6 cellular contexts compared by ENCODE assay signal in the genomic region with DNA sequence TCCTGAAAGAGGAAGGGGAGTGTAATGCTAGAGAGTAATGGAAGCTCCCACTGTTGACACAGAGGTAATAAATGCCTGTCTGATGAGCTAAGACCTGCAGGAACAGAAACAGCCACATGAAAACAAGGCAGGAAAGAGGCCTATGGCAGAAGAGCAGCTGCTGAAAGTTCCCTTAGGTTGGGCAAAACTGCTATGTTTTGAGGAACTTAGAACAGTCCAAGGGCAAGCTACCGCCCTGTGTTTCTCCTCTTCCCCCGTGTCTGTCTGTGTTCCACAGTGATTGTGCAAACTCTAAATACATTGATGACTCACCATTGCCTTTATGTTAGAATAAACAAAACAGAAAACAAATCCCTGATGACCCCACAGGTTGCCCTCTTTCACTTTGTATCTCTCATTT.
DNase-seq lines count a peak whose midpoint lies in the region; ATAC-seq and TF ChIP-seq lines count a peak whose summit lies in the region.
"Not testable (repeated sequence)": the region's sequence is repeated elsewhere in the genome, so short reads cannot be mapped to it uniquely, and the experiment has no call there.

No MANE protein-coding gene starts in this region.

- H3K4me1 ChIP-seq in upper lobe of right lung: not testable (repeated sequence)

- not testable (repeated sequence) for TF ChIP-seq CTCF in CD14-positive monocyte (IDR thresholded peaks at IDR 0.05); upper lobe of right lung (IDR thresholded peaks at IDR 0.05)

- intact Hi-C loops in CD14-positive monocyte (cut with micrococcal nuclease); Right ventricle myocardium inferior (cut with DNase I); left colon (cut with DNase I, micrococcal nuclease); upper lobe of right lung (cut with DNase I): not testable (repeated sequence)

- H3K4me3 ChIP-seq in upper lobe of right lung: not testable (repeated sequence)

- not testable (repeated sequence) for H3K36me3 Mint-ChIP-seq in CD14-positive monocyte; T-helper 17 cell (ENCODE audit: low read depth); naive B cell

- H3K9me3 Mint-ChIP-seq in CD14-positive monocyte, naive B cell: not testable (repeated sequence)

- DNase-seq in CD14-positive monocyte (ENCODE audit: low spot score); T-helper 17 cell; Right ventricle myocardium inferior (ENCODE audit: missing footprints); left colon; naive B cell; upper lobe of right lung: not testable (repeated sequence)

- ATAC-seq in T-helper 17 cell: peak; percentile 27
- ATAC-seq in Right ventricle myocardium inferior: peak; percentile 42
- peak; percentile 51 for ATAC-seq in left colon
- ATAC-seq in naive B cell (ENCODE audit: low read depth in 2 of 2): peak; percentile 27 to 28
- peak; percentile 74 for ATAC-seq in upper lobe of right lung

- H3K27ac ChIP-seq in upper lobe of right lung: not testable (repeated sequence)

- H3K27me3 Mint-ChIP-seq in CD14-positive monocyte (ENCODE audit: low read depth in 3 of 3); T-helper 17 cell; naive B cell: not testable (repeated sequence)

- H3K9me3 ChIP-seq in T-helper 17 cell (ENCODE audit: control insufficient read depth, low read length, poor library complexity, severe bottlenecking); upper lobe of right lung: not testable (repeated sequence)

- H3K4me1 Mint-ChIP-seq in CD14-positive monocyte, T-helper 17 cell, naive B cell: not testable (repeated sequence)

- H3K36me3 ChIP-seq in upper lobe of right lung: not testable (repeated sequence)

- not testable (repeated sequence) for H3K27me3 ChIP-seq in upper lobe of right lung

- peak overlapping the region in 4 of 7 donors; percentile 40 to 85 (median 68) for H3K27ac Mint-ChIP-seq in CD14-positive monocyte
- H3K27ac Mint-ChIP-seq in T-helper 17 cell, naive B cell: not testable (repeated sequence)

- not testable (repeated sequence) for H3K4me3 Mint-ChIP-seq in CD14-positive monocyte, T-helper 17 cell, naive B cell
